9 cellular contexts compared by ENCODE assay signal in genomic region chr4:68347845-68348244, GRCh38. TPM values are rescaled to one million over a fixed set of nuclear protein-coding genes. Genes with fewer than 3 reads are reported as not detected.
DNase-seq lines count a peak whose midpoint lies in the region; ATAC-seq lines count a peak whose summit lies in the region.
"Had no signal": no experiment of that assay in that cellular context is flagged by ENCODE, and none has a peak within 500 bp of the region (broad histone marks: within the 10 kb centered on the region; RNA-seq: fewer than 3 reads in every experiment).

No MANE protein-coding gene starts in this region.

- H3K27me3 ChIP-seq in iPS-20b (ENCODE audit: insufficient read depth, low read length) (no peaks in the 10 kb centered on the region), stomach smooth muscle (ENCODE audit: control insufficient read depth in 1 of 2, insufficient read depth in 2 of 2, low read length in 2 of 2) (no peaks in the 10 kb centered on the region)

- H3K9me3 Mint-ChIP-seq in activated CD4-positive, alpha-beta T cell treated with anti-CD3 and anti-CD28 coated beads, Interleukin-2, amount 10 ng/mL, durations not matched to agents 24 days and 14 days, result no peaks in the 10 kb centered on the region
- no peaks in the 10 kb centered on the region for H3K9me3 Mint-ChIP-seq in activated T-helper 17 cell treated with anti-CD3 and anti-CD28 coated beads, Interleukin-2, amount 50 U/mL, for 72 hours

- H3K9ac ChIP-seq in iPS-20b (ENCODE audit: low read depth, low read length), result peak overlapping the region; percentile 99
- H3K9ac ChIP-seq in stomach smooth muscle (ENCODE audit: low read length in 2 of 2), result peak overlapping the region in 1 of 2 donors; percentile 90

- DNase-seq in activated CD4-positive, alpha-beta T cell treated with anti-CD3 and anti-CD28 coated beads, Interleukin-2, amount 10 ng/mL, durations not matched to agents 24 days and 14 days, result no peak
- no peak for DNase-seq in activated CD4-positive, alpha-beta T cell treated with anti-CD3 and anti-CD28 coated beads for 1 hour
- no peak for DNase-seq in NCI-H526 treated with DMSO at 0.1 percent for 48 hours (lab: John Stamatoyannopoulos, UW)
- DNase-seq: cortex of kidney had no signal

- H3K4me3 ChIP-seq in iPS-20b (ENCODE audit: low read length) (peak overlapping the region; percentile 96), stomach smooth muscle (ENCODE audit: low read length in 2 of 2) (peak overlapping the region; percentile 79 to 89)

- H3K27me3 Mint-ChIP-seq in activated CD4-positive, alpha-beta T cell treated with anti-CD3 and anti-CD28 coated beads, Interleukin-2, amount 10 ng/mL, durations not matched to agents 24 days and 14 days, result peaks cover 3% of the 10 kb centered on the region
- H3K27me3 Mint-ChIP-seq in activated T-helper 17 cell treated with anti-CD3 and anti-CD28 coated beads, Interleukin-2, amount 50 U/mL, for 72 hours, result no peaks in the 10 kb centered on the region

- H3K27ac ChIP-seq in iPS-20b (ENCODE audit: low read length) (no peak overlapping the region), stomach smooth muscle (ENCODE audit: low read length) (no peak overlapping the region)

- H3K4me3 Mint-ChIP-seq in activated CD4-positive, alpha-beta T cell treated with anti-CD3 and anti-CD28 coated beads, Interleukin-2, amount 10 ng/mL, durations not matched to agents 24 days and 14 days, result peak overlapping the region; percentile 88
- H3K4me3 Mint-ChIP-seq in activated T-helper 17 cell treated with anti-CD3 and anti-CD28 coated beads, Interleukin-2, amount 50 U/mL, for 72 hours, result peak overlapping the region; percentile 96

- H3K36me3 ChIP-seq in iPS-20b (ENCODE audit: insufficient read depth, low read depth, low read length) (peaks cover 23% of the 10 kb centered on the region), stomach smooth muscle (ENCODE audit: control insufficient read depth in 2 of 2, insufficient read depth in 2 of 2, low read length in 2 of 2) (no peaks in the 10 kb centered on the region)

- ATAC-seq in activated T-helper 17 cell treated with anti-CD3 and anti-CD28 coated beads, Interleukin-2, amount 50 U/mL, for 72 hours (replicated peaks), result no peak
- ATAC-seq in GM19324 (IDR thresholded peaks at IDR 0.05; ENCODE audit: low FRiP score, unreplicated experiment) (no peak), GM21360 (IDR thresholded peaks at IDR 0.05; ENCODE audit: unreplicated experiment) (no peak)

- H3K4me1 ChIP-seq in iPS-20b (ENCODE audit: insufficient read depth, low read length), result peaks cover 12% of the 10 kb centered on the region
- H3K4me1 ChIP-seq in stomach smooth muscle (ENCODE audit: control insufficient read depth, insufficient read depth, low read length), result peaks cover 8% of the 10 kb centered on the region

- intact Hi-C loops in activated CD4-positive, alpha-beta T cell treated with anti-CD3 and anti-CD28 coated beads, Interleukin-2, amount 10 ng/mL, durations not matched to agents 24 days and 14 days (cut with micrococcal nuclease), result loop anchor here (2.0 to 5.0 kb wide), 4 partner anchors 15 to 826 kb away; no protein-coding TSS in a partner anchor

- no peaks in the 10 kb centered on the region for H3K9me3 ChIP-seq in iPS-20b (ENCODE audit: insufficient read depth, low read depth, low read length)
- H3K9me3 ChIP-seq in stomach smooth muscle (ENCODE audit: control insufficient read depth in 2 of 2, low read length in 2 of 2), result no peaks in the 10 kb centered on the region

- no peak overlapping the region for H3K27ac Mint-ChIP-seq in activated CD4-positive, alpha-beta T cell treated with anti-CD3 and anti-CD28 coated beads, Interleukin-2, amount 10 ng/mL, durations not matched to agents 24 days and 14 days
- H3K27ac Mint-ChIP-seq in activated T-helper 17 cell treated with anti-CD3 and anti-CD28 coated beads, Interleukin-2, amount 50 U/mL, for 72 hours, result peak overlapping the region; percentile 100

- peaks cover 14% of the 10 kb centered on the region for H3K36me3 Mint-ChIP-seq in activated CD4-positive, alpha-beta T cell treated with anti-CD3 and anti-CD28 coated beads, Interleukin-2, amount 10 ng/mL, durations not matched to agents 24 days and 14 days (ENCODE audit: low read depth)
- peaks cover 54% of the 10 kb centered on the region for H3K36me3 Mint-ChIP-seq in activated T-helper 17 cell treated with anti-CD3 and anti-CD28 coated beads, Interleukin-2, amount 50 U/mL, for 72 hours (ENCODE audit: low read depth)

- H3K4me1 Mint-ChIP-seq in activated CD4-positive, alpha-beta T cell treated with anti-CD3 and anti-CD28 coated beads, Interleukin-2, amount 10 ng/mL, durations not matched to agents 24 days and 14 days, result peaks cover 29% of the 10 kb centered on the region
- peaks cover 24% of the 10 kb centered on the region for H3K4me1 Mint-ChIP-seq in activated T-helper 17 cell treated with anti-CD3 and anti-CD28 coated beads, Interleukin-2, amount 50 U/mL, for 72 hours

RNA-seq across cellular contexts. Expression of gene YTHDC1, which starts 2.0 kb away (rescaled TPM):
- total RNA-seq in activated CD4-positive, alpha-beta T cell treated with anti-CD3 and anti-CD28 coated beads, Interleukin-2, amount 10 ng/mL, durations not matched to agents 24 days and 14 days, result 79.9 and 83.9 TPM in 2 replicates
- 10 to 100 TPM; 81.2 to 96.9 TPM for total RNA-seq in activated T-helper 17 cell treated with anti-CD3 and anti-CD28 coated beads, Interleukin-2, amount 50 U/mL, for 72 hours
